In genomic region chr1:96596226-96596625, GRCh38 we compare ENCODE assay signal across 8 cellular contexts.
DNase-seq lines count a peak whose midpoint lies in the region; ATAC-seq and TF ChIP-seq lines count a peak whose summit lies in the region.

No MANE protein-coding gene starts in this region.

- no peaks in the 10 kb centered on the region for H3K36me3 Mint-ChIP-seq in CD14-positive monocyte
- H3K36me3 Mint-ChIP-seq in activated CD8-positive, alpha-beta memory T cell treated with anti-CD3 and anti-CD28 coated beads, Interleukin-2, amount 10 ng/mL, durations not matched to agents 7 days and 5 days = no peaks in the 10 kb centered on the region

- POLR2A ChIA-PET in RWPE1 (lab: Yijun Ruan, JAX; ENCODE audit: low non-redundant PET) = no interaction called here

- intact Hi-C loops in CD14-positive monocyte (cut with micrococcal nuclease) = no loop called here

- ATAC-seq in GM18861 (IDR thresholded peaks at IDR 0.05; ENCODE audit: unreplicated experiment) (peak; percentile 83), HG03095 (IDR thresholded peaks at IDR 0.05; ENCODE audit: unreplicated experiment) (peak; percentile 81)
- no peak for ATAC-seq in activated CD8-positive, alpha-beta memory T cell treated with anti-CD3 and anti-CD28 coated beads, Interleukin-2, amount 10 ng/mL, durations not matched to agents 7 days and 5 days

- no peak overlapping the region for H3K4me3 ChIP-seq in fibroblast of lung (replicated peaks in 1 of 4; ENCODE audit: control extremely low read depth in 1 of 4, insufficient read depth in 1 of 4, low read depth in 3 of 4, low read length in 4 of 4)

- H3K9me3 Mint-ChIP-seq in CD14-positive monocyte = peaks cover 0 to 8% (median 4%) of the 10 kb centered on the region in 7 donors
- H3K9me3 Mint-ChIP-seq in activated CD8-positive, alpha-beta memory T cell treated with anti-CD3 and anti-CD28 coated beads, Interleukin-2, amount 10 ng/mL, durations not matched to agents 7 days and 5 days (ENCODE audit: low read depth) = no peaks in the 10 kb centered on the region

- H3K4me3 Mint-ChIP-seq in CD14-positive monocyte = no peak overlapping the region
- H3K4me3 Mint-ChIP-seq in activated CD8-positive, alpha-beta memory T cell treated with anti-CD3 and anti-CD28 coated beads, Interleukin-2, amount 10 ng/mL, durations not matched to agents 7 days and 5 days = no peak overlapping the region

- H3K27me3 ChIP-seq in fibroblast of lung (ENCODE audit: control insufficient read depth, insufficient read depth, low read length) = no peaks in the 10 kb centered on the region

- H3K9ac ChIP-seq in fibroblast of lung (ENCODE audit: insufficient read depth, low read length) = no peak overlapping the region

- H3K27ac ChIP-seq in RWPE1 (no peak overlapping the region), fibroblast of lung (ENCODE audit: insufficient read depth, low read length) (no peak overlapping the region), substantia nigra (ENCODE audit: low read depth, low read length, poor library complexity, severe bottlenecking) (peak overlapping the region; percentile 92)

- H3K4me1 Mint-ChIP-seq in CD14-positive monocyte = no peaks in the 10 kb centered on the region
- H3K4me1 Mint-ChIP-seq in activated CD8-positive, alpha-beta memory T cell treated with anti-CD3 and anti-CD28 coated beads, Interleukin-2, amount 10 ng/mL, durations not matched to agents 7 days and 5 days = no peaks in the 10 kb centered on the region

- CTCF ChIA-PET in RWPE1 (lab: Yijun Ruan, JAX) = interaction anchor here (0.6 to 0.7 kb wide), 3 partner anchors 115 to 660 kb away, joined by 3 to 5 read pairs (median 4); no protein-coding TSS in a partner anchor
- CTCF ChIA-PET in activated CD8-positive, alpha-beta memory T cell treated with anti-CD3 and anti-CD28 coated beads, Interleukin-2, amount 10 ng/mL, durations not matched to agents 7 days and 5 days (lab: Charles Lee) = interaction anchor here (1.1 kb wide), 1 partner anchor 33 kb away, joined by 3 read pairs; no protein-coding TSS in a partner anchor

- H3K4me2 ChIP-seq in fibroblast of lung (ENCODE audit: extremely low read depth, insufficient read depth, low read length) = no peak overlapping the region

- no peak for DNase-seq in CD14-positive monocyte (ENCODE audit: low spot score)
- DNase-seq in RWPE1 (ENCODE audit: low spot score) = peak; percentile 30
- DNase-seq in fibroblast of lung (ENCODE audit: low read depth in 2 of 2) = peak; percentile 11 to 13
- peak in 1 of 49 donors; percentile 4 for DNase-seq in substantia nigra (lab: John Stamatoyannopoulos, UW)
- no peak for DNase-seq in activated CD8-positive, alpha-beta memory T cell treated with anti-CD3 and anti-CD28 coated beads, Interleukin-2, amount 10 ng/mL, durations not matched to agents 7 days and 5 days
- DNase-seq in activated gamma-delta T cell (lab: John Stamatoyannopoulos, UW) = no peak

- no peak overlapping the region for H3K27ac Mint-ChIP-seq in CD14-positive monocyte
- no peak overlapping the region for H3K27ac Mint-ChIP-seq in activated CD8-positive, alpha-beta memory T cell treated with anti-CD3 and anti-CD28 coated beads, Interleukin-2, amount 10 ng/mL, durations not matched to agents 7 days and 5 days

- no peaks in the 10 kb centered on the region for H3K79me2 ChIP-seq in fibroblast of lung (ENCODE audit: control insufficient read depth, insufficient read depth, low read length)

- H4K20me1 ChIP-seq in fibroblast of lung (ENCODE audit: control insufficient read depth, extremely low read depth, insufficient read depth, low read length) = no peaks in the 10 kb centered on the region

- TF ChIP-seq CTCF in CD14-positive monocyte (IDR thresholded peaks at IDR 0.05) (peak; percentile 45), RWPE1 (conservative IDR thresholded peaks at IDR 0.05; ENCODE audit: low read depth) (peak; percentile 26; the same call in 1 of the 2 replicates), fibroblast of lung (conservative IDR thresholded peaks at IDR 0.05 in 1 of 2, IDR thresholded peaks at IDR 0.05 in 1 of 2; ENCODE audit: low read depth in 1 of 2, low read length in 2 of 2) (peak; percentile 40 to 58)

- no peak overlapping the region for H2AFZ ChIP-seq in fibroblast of lung (ENCODE audit: low read length)

- H3K9me3 ChIP-seq in fibroblast of lung (ENCODE audit: control insufficient read depth, insufficient read depth, low read depth, low read length) = no peaks in the 10 kb centered on the region

- H3K27me3 Mint-ChIP-seq in CD14-positive monocyte (ENCODE audit: low read depth in 3 of 3) = peaks cover 0 to 9% (median 3%) of the 10 kb centered on the region in 3 donors
- no peaks in the 10 kb centered on the region for H3K27me3 Mint-ChIP-seq in activated CD8-positive, alpha-beta memory T cell treated with anti-CD3 and anti-CD28 coated beads, Interleukin-2, amount 10 ng/mL, durations not matched to agents 7 days and 5 days

- H3K4me1 ChIP-seq in fibroblast of lung (ENCODE audit: control insufficient read depth, extremely low read depth, insufficient read depth, low read length) = no peaks in the 10 kb centered on the region

- no peaks in the 10 kb centered on the region for H3K36me3 ChIP-seq in fibroblast of lung (ENCODE audit: control insufficient read depth, insufficient read depth, low read length)

Comparison
In these comparisons a context has a peak if more than half of its experiments do, and no peak if none do; other contexts are left out.
1. DNase-seq: peak in RWPE1 (single experiment) and fibroblast of lung (2 of 2); none in CD14-positive monocyte (single experiment), activated CD8-positive, alpha-beta memory T cell treated with anti-CD3 and anti-CD28 coated beads, Interleukin-2, amount 10 ng/mL, durations not matched to agents 7 days and 5 days (single experiment) and activated gamma-delta T cell (single experiment).
2. Peak in every context shown above with its lines, with median percentiles within 50 percentile points of each other: CTCF ChIP-seq.